8 cellular contexts compared by ENCODE assay signal in genomic region chr12:751192-751827, GRCh38.
DNase-seq lines count a peak whose midpoint lies in the region; ATAC-seq and TF ChIP-seq lines count a peak whose summit lies in the region.

No MANE protein-coding gene starts in this region.

- POLR2A ChIA-PET in AG04449 (lab: Yijun Ruan, JAX), result interaction anchor here (0.6 to 2.9 kb wide), 6 partner anchors 56 to 239 kb away, joined by 3 to 11 read pairs (median 5); no protein-coding TSS in a partner anchor

- peak; percentile 88 for TF ChIP-seq CTCF in AG04449 (IDR thresholded peaks at IDR 0.05; ENCODE audit: insufficient read depth, low read length, missing control alignments)
- peak; percentile 80 for TF ChIP-seq CTCF in WERI-Rb-1 (IDR thresholded peaks at IDR 0.05; ENCODE audit: low read depth, low read length)
- peak; percentile 79 for TF ChIP-seq CTCF in cardiac fibroblast (IDR thresholded peaks at IDR 0.05; ENCODE audit: low read depth, low read length)

- H3K36me3 ChIP-seq in WERI-Rb-1, result peaks cover 23% of the 10 kb centered on the region

- no peaks in the 10 kb centered on the region for H3K9me3 ChIP-seq in WERI-Rb-1 (ENCODE audit: severe bottlenecking)

- H3K4me3 ChIP-seq in AG04449 (ENCODE audit: low read depth, low read length) (peak overlapping the region; percentile 60), WERI-Rb-1 (ENCODE audit: low read depth, low read length) (peak overlapping the region; percentile 76), cardiac fibroblast (replicated peaks in 1 of 2; ENCODE audit: low read depth in 2 of 2, low read length in 2 of 2) (peak overlapping the region; percentile 42 to 51)

- DNase-seq in AG04449 (ENCODE audit: low read depth, low spot score) (no peak), NCI-H2171 treated with DMSO at 0.1 percent for 48 hours (lab: John Stamatoyannopoulos, UW) (peak; percentile 100), WERI-Rb-1 (peak; percentile 97), cardiac fibroblast (ENCODE audit: low read depth in 2 of 2) (peak; percentile 97), inferior parietal cortex (ENCODE audit: extremely low spot score) (peak; percentile 93), smooth muscle cell of the brain vasculature (ENCODE audit: low read depth, low spot score) (peak; percentile 94)

- CTCF ChIA-PET in AG04449 (lab: Yijun Ruan, JAX), result interaction anchor here (0.6 to 6.9 kb wide), 73 partner anchors 9 to 345 kb away, joined by 3 to 202 read pairs (median 4); partner anchors contain the start of genes NINJ2 and RAD52

- peak overlapping the region; percentile 97 for H3K27ac ChIP-seq in WERI-Rb-1

- ATAC-seq in GM18867 (IDR thresholded peaks at IDR 0.05; ENCODE audit: unreplicated experiment) (peak; percentile 38), HG03097 (IDR thresholded peaks at IDR 0.05; ENCODE audit: low FRiP score, unreplicated experiment) (peak; percentile 44)

- no peaks in the 10 kb centered on the region for H3K27me3 ChIP-seq in WERI-Rb-1 (ENCODE audit: insufficient read depth, low read depth, severe bottlenecking)
